8 cellular contexts compared by ENCODE assay signal in the genomic region with DNA sequence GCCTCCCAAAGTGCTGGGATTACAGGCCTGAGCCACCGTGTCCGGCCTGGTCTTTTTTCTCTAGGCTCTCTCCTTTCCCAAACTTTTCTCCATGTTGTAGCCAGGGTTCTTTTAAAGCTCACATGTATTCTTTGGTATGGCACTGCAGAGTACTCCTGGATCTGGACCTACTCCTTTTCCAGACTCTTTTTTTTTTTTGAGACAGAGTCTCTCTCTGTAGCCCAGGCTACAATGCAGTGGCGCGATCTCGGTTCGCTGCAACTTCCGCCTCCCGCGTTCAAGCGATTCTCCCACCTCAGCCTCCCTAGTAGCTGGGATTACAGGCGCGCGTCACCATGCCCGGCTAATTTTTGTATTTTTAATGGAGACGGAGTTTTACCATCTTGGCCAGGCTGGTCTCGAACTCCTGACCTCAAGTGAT. TPM values are rescaled to one million over a fixed set of nuclear protein-coding genes. Genes with fewer than 3 reads are reported as not detected.
DNase-seq lines count a peak whose midpoint lies in the region; ATAC-seq lines count a peak whose summit lies in the region.

No MANE protein-coding gene starts in this region.

- H3K9me3 ChIP-seq in ES-I3 (ENCODE audit: control insufficient read depth, insufficient read depth, low read length) (no peaks in the 10 kb centered on the region), SJCRH30 (replicated peaks) (no peaks in the 10 kb centered on the region), esophagus (ENCODE audit: control insufficient read depth in 2 of 2, insufficient read depth in 1 of 2, low read depth in 1 of 2, low read length in 1 of 2) (no peaks in the 10 kb centered on the region)

- peak overlapping the region; percentile 86; the same call in 1 of the 2 replicates for H3K9ac ChIP-seq in ES-I3 (ENCODE audit: low read depth, low read length)

- H3K27ac ChIP-seq in SJCRH30 (peak overlapping the region; percentile 65), esophagus (ENCODE audit: low read depth in 2 of 2, low read length in 1 of 2) (peak overlapping the region in 1 of 2 donors; percentile 40)

- H3K36me3 ChIP-seq in ES-I3 (ENCODE audit: insufficient read depth, low read length) (peaks cover 9% of the 10 kb centered on the region), SJCRH30 (no peaks in the 10 kb centered on the region; the same call in 1 of the 2 replicates), esophagus (ENCODE audit: control insufficient read depth in 2 of 2, insufficient read depth in 2 of 2, low read length in 1 of 2) (peaks cover 0 to 7% of the 10 kb centered on the region in 2 donors)

- intact Hi-C loops in posterior vena cava (cut with DNase I) = loop anchor here in 1 of 2 donors (10.0 kb wide), 1 partner anchor 63 kb away; no protein-coding TSS in a partner anchor

- 65 to 72% methylated on average over 16 of the region's 16 CpGs for WGBS in esophagus, 2 donors

- H3K27me3 ChIP-seq in SJCRH30 (0 out of 2 replicates have a peak, but pooled peaks cover 4% of the 10 kb centered on the region), esophagus (ENCODE audit: control insufficient read depth in 1 of 2, insufficient read depth in 2 of 2, low read length in 2 of 2) (no peaks in the 10 kb centered on the region)

- H3K4me3 ChIP-seq in SJCRH30 (peak overlapping the region; percentile 63), esophagus (ENCODE audit: low read depth in 1 of 2, low read length in 2 of 2) (peak overlapping the region; percentile 14 to 78)

- ATAC-seq in HG02973 (IDR thresholded peaks at IDR 0.05; ENCODE audit: unreplicated experiment) = no peak
- no peak for ATAC-seq in GM19455 (IDR thresholded peaks at IDR 0.05; ENCODE audit: unreplicated experiment)
- no peak for ATAC-seq in GM18858 (IDR thresholded peaks at IDR 0.05; ENCODE audit: unreplicated experiment)

- H3K4me1 ChIP-seq in ES-I3 (ENCODE audit: insufficient read depth, low read length) = peaks cover 2% of the 10 kb centered on the region; the same call in 1 of the 2 replicates
- H3K4me1 ChIP-seq in SJCRH30 = peaks cover 5% of the 10 kb centered on the region
- peaks cover 0 to 3% of the 10 kb centered on the region in 2 donors for H3K4me1 ChIP-seq in esophagus (ENCODE audit: control insufficient read depth in 2 of 2, insufficient read depth in 2 of 2, low read length in 1 of 2)

- no peak for DNase-seq in SJCRH30
- DNase-seq in posterior vena cava (ENCODE audit: low spot score) = peak; percentile 69
- DNase-seq in pons (ENCODE audit: low spot score) = no peak

RNA-seq across cellular contexts. Expression of gene MED18, which starts 0.6 kb away (rescaled TPM):
- total RNA-seq in SJCRH30 (2014; rRNA removed; shearing (Covaris generic)) = 16.3 and 16.7 TPM in 2 replicates
- polyA plus RNA-seq in esophagus = 10 to 100 TPM; 15.1 to 36.6 TPM
- 10 to 100 TPM in 1 of 2 donors, 1 to 10 TPM in 1; 9.5 to 10.7 TPM for total RNA-seq in posterior vena cava

RNA-seq across cellular contexts. Expression of gene PHACTR4, which starts 41.3 kb away (rescaled TPM):
- total RNA-seq in SJCRH30 (2014; rRNA removed; shearing (Covaris generic)) = 30.6 and 38.2 TPM in 2 replicates
- 10 to 100 TPM; 32.2 to 52.2 TPM for polyA plus RNA-seq in esophagus
- 10 to 100 TPM; 21.7 to 25.9 TPM for total RNA-seq in posterior vena cava
